Comparison of ENCODE assay signal across 25 cellular contexts in genomic region chr5:160643588-160643987, GRCh38.
"Had no signal": no experiment of that assay in that cellular context is flagged by ENCODE, and none has a peak within 500 bp of the region (broad histone marks: within the 10 kb centered on the region; RNA-seq: fewer than 3 reads in every experiment).

No MANE protein-coding gene starts in this region.

- H3K4me1 Mint-ChIP-seq: nephron; stimulated activated effector memory CD8-positive, alpha-beta T cell treated with anti-CD3 and anti-CD28 coated beads, Interleukin-12 subunit alpha, Interleukin-12 subunit beta, amount 100 ng/mL, for 72 hours had no signal

- H3K27me3 Mint-ChIP-seq: progenitor cell of endocrine pancreas had no signal

- H3K27me3 ChIP-seq: body of pancreas, gastrocnemius medialis, left lung, stomach, thyroid gland, upper lobe of left lung had no signal

- H3K36me3 ChIP-seq: gastrocnemius medialis, left lung, lower lobe of right lung, stomach, thyroid gland, upper lobe of left lung had no signal

- H3K9me3 Mint-ChIP-seq: nephron; stimulated activated effector memory CD8-positive, alpha-beta T cell treated with anti-CD3 and anti-CD28 coated beads, Interleukin-12 subunit alpha, Interleukin-12 subunit beta, amount 100 ng/mL, for 72 hours had no signal

- ATAC-seq: activated CD4-positive, CD25-positive, alpha-beta regulatory T cell treated with anti-CD3 and anti-CD28 coated beads, Interleukin-2, amount 50 U/mL, for 24 hours; body of pancreas; gastrocnemius medialis; left lung; sciatic nerve; stimulated activated effector memory CD8-positive, alpha-beta T cell treated with anti-CD3 and anti-CD28 coated beads, Interleukin-12 subunit alpha, Interleukin-12 subunit beta, amount 100 ng/mL, for 72 hours had no signal

- H3K27ac Mint-ChIP-seq: activated naive CD8-positive, alpha-beta T cell; nephron; progenitor cell of endocrine pancreas; stimulated activated effector memory CD8-positive, alpha-beta T cell treated with anti-CD3 and anti-CD28 coated beads, Interleukin-12 subunit alpha, Interleukin-12 subunit beta, amount 100 ng/mL, for 72 hours had no signal

- DNase-seq: activated CD4-positive, alpha-beta T cell treated with anti-CD3 and anti-CD28 coated beads for 48 hours; activated CD4-positive, alpha-beta T cell treated with anti-CD3 and anti-CD28 coated beads, Interleukin-2, amount 50 U/mL, for 48 hours; activated CD8-positive, alpha-beta memory T cell treated with anti-CD3 and anti-CD28 coated beads for 24 hours; activated effector memory CD4-positive, alpha-beta T cell treated with Interleukin-2 at 50 U/mL for 16 hours; activated naive CD4-positive, alpha-beta T cell treated with Interleukin-2 at 50 U/mL for 16 hours; anterior cingulate cortex; body of pancreas; effector memory CD4-positive, alpha-beta T cell; gastrocnemius medialis; glutamatergic neuron; left lung; lower lobe of right lung; mesendoderm; stimulated activated CD4-positive, alpha-beta T cell treated with anti-CD3 and anti-CD28 coated beads, Interleukin-4, amount 100 ng/mL, for 24 hours; stomach; thyroid gland; upper lobe of left lung had no signal

- H3K4me3 ChIP-seq: body of pancreas, gastrocnemius medialis, left lung, lower lobe of right lung, skin epidermis, stomach, thyroid gland, upper lobe of left lung had no signal

- H3K27ac ChIP-seq: body of pancreas, gastrocnemius medialis, left lung, lower lobe of right lung, skin epidermis, stomach, thyroid gland, upper lobe of left lung, VCaP had no signal

- H3K4me1 ChIP-seq: gastrocnemius medialis, left lung, lower lobe of right lung, stomach, upper lobe of left lung had no signal

- H3K9me3 ChIP-seq: body of pancreas, gastrocnemius medialis, left lung, lower lobe of right lung, stomach, thyroid gland, upper lobe of left lung had no signal

- H3K4me3 Mint-ChIP-seq: activated naive CD8-positive, alpha-beta T cell; nephron; stimulated activated effector memory CD8-positive, alpha-beta T cell treated with anti-CD3 and anti-CD28 coated beads, Interleukin-12 subunit alpha, Interleukin-12 subunit beta, amount 100 ng/mL, for 72 hours had no signal
